Comparison of ENCODE assay signal across 9 cellular contexts in the genomic region with DNA sequence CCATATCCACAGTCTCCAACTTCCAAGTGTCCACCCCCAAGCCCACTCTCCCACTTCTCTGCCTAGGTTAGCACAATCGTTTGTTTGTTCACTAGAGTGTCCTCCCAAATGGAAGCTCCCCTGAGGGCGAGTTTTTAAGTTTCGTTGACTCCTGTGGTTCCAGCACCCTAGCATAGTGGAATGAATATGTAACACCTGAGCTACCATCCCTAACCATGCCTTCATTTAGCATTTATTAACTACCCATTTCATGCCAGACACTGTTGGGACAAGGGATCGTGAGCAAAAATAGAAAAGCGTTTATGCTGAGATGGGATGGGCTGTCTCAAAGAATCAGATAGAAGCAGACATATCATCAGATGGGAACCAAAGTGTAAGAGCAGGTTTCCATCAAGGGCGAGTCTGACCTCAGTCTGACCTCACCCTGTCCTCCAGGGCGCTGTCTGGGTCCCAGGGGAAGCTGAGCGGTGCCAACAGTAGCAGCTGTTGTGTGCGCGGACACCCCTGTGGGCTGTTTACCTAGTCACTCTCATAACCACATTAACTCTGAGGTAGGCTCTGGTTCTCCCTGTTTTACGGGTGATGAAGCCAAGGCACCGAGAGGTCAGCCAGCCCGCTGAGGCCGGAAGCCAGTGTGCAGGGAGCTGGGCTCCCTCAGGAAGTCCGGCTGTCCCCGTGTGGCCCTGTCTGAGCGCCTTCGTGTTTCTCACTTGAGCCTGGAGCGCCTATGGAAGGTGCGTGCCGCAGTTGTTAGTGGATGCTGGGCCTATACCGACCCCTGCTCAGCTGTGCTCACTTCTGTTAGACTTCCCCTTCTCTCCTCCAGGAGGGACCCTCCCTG. TPM values are rescaled to one million over a fixed set of nuclear protein-coding genes. Genes with fewer than 3 reads are reported as not detected.
DNase-seq lines count a peak whose midpoint lies in the region; ATAC-seq and TF ChIP-seq lines count a peak whose summit lies in the region.
"Had no signal": no experiment of that assay in that cellular context is flagged by ENCODE, and none has a peak within 500 bp of the region (broad histone marks: within the 10 kb centered on the region; RNA-seq: fewer than 3 reads in every experiment).

No MANE protein-coding gene starts in this region.

- H3K4me3 Mint-ChIP-seq in activated naive CD8-positive, alpha-beta T cell = no peak overlapping the region

- H3K27me3 ChIP-seq in breast epithelium (no peaks in the 10 kb centered on the region), mammary epithelial cell (ENCODE audit: insufficient read depth, low read length) (no peaks in the 10 kb centered on the region), left lung (no peaks in the 10 kb centered on the region), upper lobe of right lung (no peaks in the 10 kb centered on the region)

- H3K4me2 ChIP-seq in mammary epithelial cell (ENCODE audit: insufficient read depth, low read depth, low read length) = no peak overlapping the region

- no peak for TF ChIP-seq POLR2A in breast epithelium (IDR thresholded peaks at IDR 0.05)
- no peak for TF ChIP-seq POLR2A in lower leg skin (IDR thresholded peaks at IDR 0.05)

- H3K4me3 ChIP-seq in breast epithelium (peak overlapping the region in 1 of 3 donors; percentile 32), mammary epithelial cell (replicated peaks in 1 of 3; ENCODE audit: insufficient read depth in 1 of 3, low read depth in 2 of 3, low read length in 3 of 3) (no peak overlapping the region), left lung (no peak overlapping the region), upper lobe of right lung (no peak overlapping the region), lower leg skin (ENCODE audit: low read depth, poor library complexity, severe bottlenecking) (no peak overlapping the region)

- peak; percentile 15 for ATAC-seq in left lung
- ATAC-seq in upper lobe of right lung = peak; percentile 35
- ATAC-seq in GM21367 (IDR thresholded peaks at IDR 0.05; ENCODE audit: unreplicated experiment) = no peak

- H3K27ac ChIP-seq in breast epithelium (peak overlapping the region; percentile 79 to 83), mammary epithelial cell (ENCODE audit: insufficient read depth, low read depth, low read length) (no peak overlapping the region), left lung (no peak overlapping the region), upper lobe of right lung (no peak overlapping the region)

- dilution Hi-C loops in mammary epithelial cell (cut with HindIII; ENCODE audit: low sequenced_read_pairs) = no loop called here

- WGBS in mammary epithelial cell (ENCODE audit: low coverage, missing lambda C conversion rate) = 52% methylated on average over 17 of the region's 22 CpGs
- 62 to 68% methylated on average over 22 of the region's 22 CpGs for WGBS in lower leg skin, 2 donors

- no peaks in the 10 kb centered on the region for H4K20me1 ChIP-seq in mammary epithelial cell (ENCODE audit: insufficient read depth, low read length)

- peaks cover 34% of the 10 kb centered on the region for H3K79me2 ChIP-seq in mammary epithelial cell (ENCODE audit: insufficient read depth, low read length)

- in situ Hi-C loops in mammary epithelial cell (cut with MboI; ENCODE audit: low sequenced_read_pairs in 2 of 2) = no loop called here

- H3K9me3 ChIP-seq in breast epithelium (no peaks in the 10 kb centered on the region), mammary epithelial cell (replicated peaks; ENCODE audit: insufficient read depth, low read length) (no peaks in the 10 kb centered on the region), left lung (no peaks in the 10 kb centered on the region), upper lobe of right lung (no peaks in the 10 kb centered on the region)

- peaks cover 32% of the 10 kb centered on the region for H3K4me1 Mint-ChIP-seq in activated naive CD8-positive, alpha-beta T cell (ENCODE audit: low read depth)

- peak overlapping the region; percentile 30 for H3K27ac Mint-ChIP-seq in activated naive CD8-positive, alpha-beta T cell

- no peak for TF ChIP-seq CTCF in breast epithelium (IDR thresholded peaks at IDR 0.05)
- no peak for TF ChIP-seq CTCF in mammary epithelial cell (conservative IDR thresholded peaks at IDR 0.05 in 1 of 2, IDR thresholded peaks at IDR 0.05 in 1 of 2; ENCODE audit: extremely low read depth in 1 of 2, insufficient read depth in 1 of 2, low read depth in 1 of 2, low read length in 2 of 2)
- TF ChIP-seq CTCF in left lung (IDR thresholded peaks at IDR 0.05) = no peak
- no peak for TF ChIP-seq CTCF in upper lobe of right lung (IDR thresholded peaks at IDR 0.05)
- no peak for TF ChIP-seq CTCF in lower leg skin (IDR thresholded peaks at IDR 0.05)

- H3K27me3 Mint-ChIP-seq in activated naive CD8-positive, alpha-beta T cell = no peaks in the 10 kb centered on the region

- CTCF ChIA-PET in mammary epithelial cell (lab: Charles Lee; ENCODE audit: low non-redundant PET) = no interaction called here

- no TSS peak for BruUV-seq in mammary epithelial cell (replicated peaks; lab: Mats Ljungman, UMichigan)

- H2AFZ ChIP-seq in mammary epithelial cell (ENCODE audit: low read depth, low read length) = no peak overlapping the region

- intact Hi-C loops in breast epithelium (cut with DNase I; ENCODE audit: low total_unique reads) = no loop called here
- intact Hi-C loops in mammary epithelial cell (cut with micrococcal nuclease) = no loop called here
- intact Hi-C loops in left lung (cut with DNase I) = no loop called here
- intact Hi-C loops in upper lobe of right lung (cut with DNase I) = no loop called here
- intact Hi-C loops in lower leg skin (cut with DNase I; ENCODE audit: low total_unique reads) = no loop called here

- H3K9ac ChIP-seq in mammary epithelial cell (ENCODE audit: insufficient read depth, low read length) = no peak overlapping the region

- peak; percentile 83 to 87 for DNase-seq in breast epithelium (ENCODE audit: low spot score in 2 of 2)
- DNase-seq in mammary epithelial cell = no peak
- DNase-seq in left lung = peak in 1 of 2 donors; percentile 58
- no peak for DNase-seq in upper lobe of right lung
- DNase-seq in activated gamma-delta T cell (lab: John Stamatoyannopoulos, UW) = no peak
- DNase-seq in lower leg skin (ENCODE audit: low spot score in 2 of 2) = no peak
- DNase-seq: activated CD4-positive, alpha-beta T cell treated with anti-CD3 and anti-CD28 coated beads, Interleukin-2, amount 50 U/mL, for 48 hours had no signal

- no peaks in the 10 kb centered on the region for H3K9me3 Mint-ChIP-seq in activated naive CD8-positive, alpha-beta T cell (ENCODE audit: low read depth)

- H3K36me3 ChIP-seq in breast epithelium = no peaks in the 10 kb centered on the region
- peaks cover 20% of the 10 kb centered on the region for H3K36me3 ChIP-seq in mammary epithelial cell (ENCODE audit: insufficient read depth, low read length)
- peaks cover 0 to 92% of the 10 kb centered on the region in 2 donors for H3K36me3 ChIP-seq in left lung
- peaks cover 77% of the 10 kb centered on the region for H3K36me3 ChIP-seq in upper lobe of right lung

- H3K4me1 ChIP-seq in breast epithelium (peaks cover 11 to 30% of the 10 kb centered on the region in 2 donors), mammary epithelial cell (ENCODE audit: insufficient read depth, low read length) (peaks cover 5% of the 10 kb centered on the region), left lung (peaks cover 3 to 46% of the 10 kb centered on the region in 2 donors), upper lobe of right lung (peaks cover 3% of the 10 kb centered on the region)

- H3K36me3 Mint-ChIP-seq in activated naive CD8-positive, alpha-beta T cell = peaks cover 5% of the 10 kb centered on the region

RNA-seq across cellular contexts. Expression of a gene that starts 6.2 kb away (rescaled TPM):
- 10 to 100 TPM; 51.8 to 55.5 (median 53.7) TPM for total RNA-seq in breast epithelium
- 10 to 100 TPM; 61.7 to 72.6 TPM for total RNA-seq in mammary epithelial cell
- 40.4 TPM for polyA plus RNA-seq in mammary epithelial cell
- polyA minus RNA-seq in mammary epithelial cell = 69.9 TPM
- 10 to 100 TPM; 61.5 to 64.9 TPM for total RNA-seq in left lung
- total RNA-seq in upper lobe of right lung = 51.1 TPM
- total RNA-seq in lower leg skin = 10 to 100 TPM; 37.2 to 63.8 (median 44.5) TPM

RNA-seq across cellular contexts. Expression of a gene that starts 42.4 kb away (rescaled TPM):
- 1 to 10 TPM in 2 of 3 donors, under 1 TPM in 1; 0.48 to 3.2 (median 1.6) TPM for total RNA-seq in breast epithelium
- total RNA-seq in mammary epithelial cell = 1 to 10 TPM in 1 of 2 donors, under 1 TPM in 1; 0.83 to 1.9 TPM
- 0.23 TPM for polyA plus RNA-seq in mammary epithelial cell
- not detected for polyA minus RNA-seq in mammary epithelial cell
- total RNA-seq in left lung = 1 to 10 TPM in 1 of 2 donors, under 1 TPM in 1; 0.73 to 3.2 TPM
- total RNA-seq in upper lobe of right lung = 1.0 TPM
- under 1 TPM in 3 of 4 donors, not detected in 1; 0.13 to 0.42 (median 0.20) TPM for total RNA-seq in lower leg skin

RNA-seq across cellular contexts. Expression of a gene that starts 44.4 kb away (rescaled TPM):
- total RNA-seq in breast epithelium = 10 to 100 TPM; 69.7 to 73.7 (median 70.4) TPM
- total RNA-seq in mammary epithelial cell = 10 to 100 TPM; 45.2 to 96.6 TPM
- polyA plus RNA-seq in mammary epithelial cell = 38.1 TPM
- polyA minus RNA-seq in mammary epithelial cell = 103 TPM
- total RNA-seq in left lung = 10 to 100 TPM; 62.1 to 82.0 TPM
- 75.9 TPM for total RNA-seq in upper lobe of right lung
- 10 to 100 TPM; 48.8 to 85.5 (median 63.7) TPM for total RNA-seq in lower leg skin

RNA-seq across cellular contexts. Expression of a gene that starts 47.1 kb away (rescaled TPM):
- total RNA-seq in breast epithelium (10 to 100 TPM; 21.6 to 33.8 (median 22.5) TPM), mammary epithelial cell (10 to 100 TPM; 28.1 to 40.2 TPM), left lung (10 to 100 TPM; 29.6 to 32.3 TPM), upper lobe of right lung (28.8 TPM), lower leg skin (10 to 100 TPM; 44.6 to 57.9 (median 52.3) TPM)
- polyA plus RNA-seq in mammary epithelial cell = 37.8 TPM
- 77.6 TPM for polyA minus RNA-seq in mammary epithelial cell

RNA-seq across cellular contexts. Expression of a gene that starts 54.0 kb away (rescaled TPM):
- 10 to 100 TPM; 50.1 to 84.2 (median 66.3) TPM for total RNA-seq in breast epithelium
- 100 to 1,000 TPM; 251 to 387 TPM for total RNA-seq in mammary epithelial cell
- polyA plus RNA-seq in mammary epithelial cell = 424 TPM
- 901 TPM for polyA minus RNA-seq in mammary epithelial cell
- total RNA-seq in left lung = 100 to 1,000 TPM; 129 to 204 TPM
- 112 TPM for total RNA-seq in upper lobe of right lung
- total RNA-seq in lower leg skin = 10 to 100 TPM; 50.3 to 73.0 (median 62.4) TPM

Comparison
In these comparisons a context has a peak if more than half of its experiments do, and no peak if none do; other contexts are left out.
1. DNase-seq: peak in breast epithelium (2 of 2); none in mammary epithelial cell (single experiment), upper lobe of right lung (single experiment), activated gamma-delta T cell (single experiment) and lower leg skin (0 of 2).
2. H3K27ac ChIP-seq: peak in breast epithelium (2 of 2); none in mammary epithelial cell (single experiment), left lung (0 of 2) and upper lobe of right lung (single experiment).